Comparison of ENCODE assay signal across 1 cellular context in genomic region chr2:170344663-170345099, GRCh38.
A peak's percentile ranks its signal among the peaks of the same experiment; 100 is the strongest.
TF ChIP-seq lines count a peak whose summit lies in the region.

No MANE protein-coding gene starts in this region.

TF ChIP-seq in K562, 482 proteins besides CTCF, POLR2A, EP300 and RAD21 (continued from another document and continues in another):
- TF ChIP-seq, protein P1, sequence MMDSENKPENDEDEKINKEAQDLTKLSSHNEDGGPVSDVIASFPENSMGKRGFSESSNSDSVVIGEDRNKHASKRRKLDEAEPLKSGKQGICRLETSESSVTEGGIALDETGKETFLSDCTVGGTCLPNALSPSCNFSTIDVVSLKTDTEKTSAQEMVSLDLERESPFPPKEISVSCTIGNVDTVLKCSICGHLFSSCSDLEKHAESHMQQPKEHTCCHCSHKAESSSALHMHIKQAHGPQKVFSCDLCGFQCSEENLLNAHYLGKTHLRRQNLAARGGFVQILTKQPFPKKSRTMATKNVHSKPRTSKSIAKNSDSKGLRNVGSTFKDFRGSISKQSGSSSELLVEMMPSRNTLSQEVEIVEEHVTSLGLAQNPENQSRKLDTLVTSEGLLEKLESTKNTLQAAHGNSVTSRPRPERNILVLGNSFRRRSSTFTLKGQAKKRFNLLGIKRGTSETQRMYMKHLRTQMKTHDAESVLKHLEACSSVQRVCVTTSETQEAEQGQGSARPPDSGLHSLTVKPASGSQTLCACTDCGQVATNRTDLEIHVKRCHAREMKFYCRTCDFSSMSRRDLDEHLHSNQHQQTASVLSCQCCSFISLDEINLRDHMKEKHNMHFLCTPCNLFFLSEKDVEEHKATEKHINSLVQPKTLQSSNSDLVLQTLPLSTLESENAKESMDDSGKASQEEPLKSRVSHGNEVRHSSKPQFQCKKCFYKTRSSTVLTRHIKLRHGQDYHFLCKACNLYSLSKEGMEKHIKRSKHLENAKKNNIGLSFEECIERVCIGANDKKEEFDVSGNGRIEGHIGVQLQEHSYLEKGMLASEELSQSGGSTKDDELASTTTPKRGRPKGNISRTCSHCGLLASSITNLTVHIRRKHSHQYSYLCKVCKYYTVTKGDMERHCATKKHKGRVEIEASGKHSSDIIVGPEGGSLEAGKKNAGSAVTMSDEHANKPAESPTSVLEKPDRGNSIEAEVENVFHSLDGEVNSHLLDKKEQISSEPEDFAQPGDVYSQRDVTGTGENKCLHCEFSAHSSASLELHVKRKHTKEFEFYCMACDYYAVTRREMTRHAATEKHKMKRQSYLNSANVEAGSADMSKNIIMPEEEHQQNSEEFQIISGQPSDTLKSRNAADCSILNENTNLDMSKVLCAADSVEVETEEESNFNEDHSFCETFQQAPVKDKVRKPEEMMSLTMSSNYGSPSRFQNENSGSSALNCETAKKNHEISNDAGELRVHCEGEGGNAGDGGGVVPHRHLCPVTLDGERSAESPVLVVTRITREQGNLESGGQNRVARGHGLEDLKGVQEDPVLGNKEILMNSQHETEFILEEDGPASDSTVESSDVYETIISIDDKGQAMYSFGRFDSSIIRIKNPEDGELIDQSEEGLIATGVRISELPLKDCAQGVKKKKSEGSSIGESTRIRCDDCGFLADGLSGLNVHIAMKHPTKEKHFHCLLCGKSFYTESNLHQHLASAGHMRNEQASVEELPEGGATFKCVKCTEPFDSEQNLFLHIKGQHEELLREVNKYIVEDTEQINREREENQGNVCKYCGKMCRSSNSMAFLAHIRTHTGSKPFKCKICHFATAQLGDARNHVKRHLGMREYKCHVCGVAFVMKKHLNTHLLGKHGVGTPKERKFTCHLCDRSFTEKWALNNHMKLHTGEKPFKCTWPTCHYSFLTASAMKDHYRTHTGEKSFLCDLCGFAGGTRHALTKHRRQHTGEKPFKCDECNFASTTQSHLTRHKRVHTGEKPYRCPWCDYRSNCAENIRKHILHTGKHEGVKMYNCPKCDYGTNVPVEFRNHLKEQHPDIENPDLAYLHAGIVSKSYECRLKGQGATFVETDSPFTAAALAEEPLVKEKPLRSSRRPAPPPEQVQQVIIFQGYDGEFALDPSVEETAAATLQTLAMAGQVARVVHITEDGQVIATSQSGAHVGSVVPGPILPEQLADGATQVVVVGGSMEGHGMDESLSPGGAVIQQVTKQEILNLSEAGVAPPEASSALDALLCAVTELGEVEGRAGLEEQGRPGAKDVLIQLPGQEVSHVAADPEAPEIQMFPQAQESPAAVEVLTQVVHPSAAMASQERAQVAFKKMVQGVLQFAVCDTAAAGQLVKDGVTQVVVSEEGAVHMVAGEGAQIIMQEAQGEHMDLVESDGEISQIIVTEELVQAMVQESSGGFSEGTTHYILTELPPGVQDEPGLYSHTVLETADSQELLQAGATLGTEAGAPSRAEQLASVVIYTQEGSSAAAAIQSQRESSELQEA (IDR thresholded peaks at IDR 0.05; ENCODE audit: low read depth), result no peak
- no peak for TF ChIP-seq GABPB1 (CRISPR knock-in tag; IDR thresholded peaks at IDR 0.05)
- TF ChIP-seq ZNF507 (tag; conservative IDR thresholded peaks at IDR 0.05), result no peak
- no peak for TF ChIP-seq U2AF1 (optimal IDR thresholded peaks at IDR 0.05; ENCODE audit: low read depth, low read length)
- no peak for TF ChIP-seq ZBTB33 (CRISPR knock-in tag; IDR thresholded peaks at IDR 0.05)
- TF ChIP-seq SPI1 (IDR thresholded peaks at IDR 0.05; ENCODE audit: borderline replicate concordance, low read depth, low read length), result no peak
- no peak for TF ChIP-seq PRPF4 (IDR thresholded peaks at IDR 0.05; ENCODE audit: insufficient read depth, low read depth, low read length, poor library complexity, severe bottlenecking)
- TF ChIP-seq, protein P2, sequence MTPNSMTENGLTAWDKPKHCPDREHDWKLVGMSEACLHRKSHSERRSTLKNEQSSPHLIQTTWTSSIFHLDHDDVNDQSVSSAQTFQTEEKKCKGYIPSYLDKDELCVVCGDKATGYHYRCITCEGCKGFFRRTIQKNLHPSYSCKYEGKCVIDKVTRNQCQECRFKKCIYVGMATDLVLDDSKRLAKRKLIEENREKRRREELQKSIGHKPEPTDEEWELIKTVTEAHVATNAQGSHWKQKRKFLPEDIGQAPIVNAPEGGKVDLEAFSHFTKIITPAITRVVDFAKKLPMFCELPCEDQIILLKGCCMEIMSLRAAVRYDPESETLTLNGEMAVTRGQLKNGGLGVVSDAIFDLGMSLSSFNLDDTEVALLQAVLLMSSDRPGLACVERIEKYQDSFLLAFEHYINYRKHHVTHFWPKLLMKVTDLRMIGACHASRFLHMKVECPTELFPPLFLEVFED (CRISPR knock-in tag; conservative IDR thresholded peaks at IDR 0.05), result 0 out of 2 replicates have a peak, but pooled peaks have one; percentile 61
- peak; percentile 70; the same call in 1 of the 2 replicates for TF ChIP-seq ATF4 (CRISPR knock-in tag; IDR thresholded peaks at IDR 0.05)
- TF ChIP-seq HDAC8 (tag; IDR thresholded peaks at IDR 0.05), result peak; percentile 92
- no peak for TF ChIP-seq RBM34 (IDR thresholded peaks at IDR 0.05; ENCODE audit: borderline replicate concordance, insufficient read depth, low read length)
- TF ChIP-seq, protein P3, sequence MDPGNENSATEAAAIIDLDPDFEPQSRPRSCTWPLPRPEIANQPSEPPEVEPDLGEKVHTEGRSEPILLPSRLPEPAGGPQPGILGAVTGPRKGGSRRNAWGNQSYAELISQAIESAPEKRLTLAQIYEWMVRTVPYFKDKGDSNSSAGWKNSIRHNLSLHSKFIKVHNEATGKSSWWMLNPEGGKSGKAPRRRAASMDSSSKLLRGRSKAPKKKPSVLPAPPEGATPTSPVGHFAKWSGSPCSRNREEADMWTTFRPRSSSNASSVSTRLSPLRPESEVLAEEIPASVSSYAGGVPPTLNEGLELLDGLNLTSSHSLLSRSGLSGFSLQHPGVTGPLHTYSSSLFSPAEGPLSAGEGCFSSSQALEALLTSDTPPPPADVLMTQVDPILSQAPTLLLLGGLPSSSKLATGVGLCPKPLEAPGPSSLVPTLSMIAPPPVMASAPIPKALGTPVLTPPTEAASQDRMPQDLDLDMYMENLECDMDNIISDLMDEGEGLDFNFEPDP (CRISPR knock-in tag; IDR thresholded peaks at IDR 0.05), result no peak
- no peak for TF ChIP-seq ZNF133 (CRISPR knock-in tag; IDR thresholded peaks at IDR 0.05)
- TF ChIP-seq, protein P4, sequence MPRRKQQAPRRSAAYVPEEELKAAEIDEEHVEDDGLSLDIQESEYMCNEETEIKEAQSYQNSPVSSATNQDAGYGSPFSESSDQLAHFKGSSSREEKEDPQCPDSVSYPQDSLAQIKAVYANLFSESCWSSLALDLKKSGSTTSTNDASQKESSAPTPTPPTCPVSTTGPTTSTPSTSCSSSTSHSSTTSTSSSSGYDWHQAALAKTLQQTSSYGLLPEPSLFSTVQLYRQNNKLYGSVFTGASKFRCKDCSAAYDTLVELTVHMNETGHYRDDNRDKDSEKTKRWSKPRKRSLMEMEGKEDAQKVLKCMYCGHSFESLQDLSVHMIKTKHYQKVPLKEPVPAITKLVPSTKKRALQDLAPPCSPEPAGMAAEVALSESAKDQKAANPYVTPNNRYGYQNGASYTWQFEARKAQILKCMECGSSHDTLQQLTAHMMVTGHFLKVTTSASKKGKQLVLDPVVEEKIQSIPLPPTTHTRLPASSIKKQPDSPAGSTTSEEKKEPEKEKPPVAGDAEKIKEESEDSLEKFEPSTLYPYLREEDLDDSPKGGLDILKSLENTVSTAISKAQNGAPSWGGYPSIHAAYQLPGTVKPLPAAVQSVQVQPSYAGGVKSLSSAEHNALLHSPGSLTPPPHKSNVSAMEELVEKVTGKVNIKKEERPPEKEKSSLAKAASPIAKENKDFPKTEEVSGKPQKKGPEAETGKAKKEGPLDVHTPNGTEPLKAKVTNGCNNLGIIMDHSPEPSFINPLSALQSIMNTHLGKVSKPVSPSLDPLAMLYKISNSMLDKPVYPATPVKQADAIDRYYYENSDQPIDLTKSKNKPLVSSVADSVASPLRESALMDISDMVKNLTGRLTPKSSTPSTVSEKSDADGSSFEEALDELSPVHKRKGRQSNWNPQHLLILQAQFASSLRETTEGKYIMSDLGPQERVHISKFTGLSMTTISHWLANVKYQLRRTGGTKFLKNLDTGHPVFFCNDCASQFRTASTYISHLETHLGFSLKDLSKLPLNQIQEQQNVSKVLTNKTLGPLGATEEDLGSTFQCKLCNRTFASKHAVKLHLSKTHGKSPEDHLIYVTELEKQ (CRISPR knock-in tag; IDR thresholded peaks at IDR 0.05), result peak; percentile 75; the same call in 1 of the 2 replicates
- no peak for TF ChIP-seq THRAP3 (IDR thresholded peaks at IDR 0.05; ENCODE audit: borderline replicate concordance)
- no peak for TF ChIP-seq NFE2 (IDR thresholded peaks at IDR 0.05; ENCODE audit: low read depth)
- TF ChIP-seq CHCHD3 (CRISPR knock-in tag; IDR thresholded peaks at IDR 0.05), result no peak
- TF ChIP-seq NFXL1 (CRISPR knock-in tag; IDR thresholded peaks at IDR 0.05), result 0 out of 2 replicates have a peak, but pooled peaks have one; percentile 18
- TF ChIP-seq EHMT2 (IDR thresholded peaks at IDR 0.05), result no peak
- no peak for TF ChIP-seq PHF8 (IDR thresholded peaks at IDR 0.05; ENCODE audit: borderline replicate concordance, low read length)
- TF ChIP-seq SMAD3 (CRISPR knock-in tag; conservative IDR thresholded peaks at IDR 0.05), result peak; percentile 75
- TF ChIP-seq SMARCB1 (IDR thresholded peaks at IDR 0.05; ENCODE audit: insufficient read length, low read depth), result no peak
- TF ChIP-seq ZNF121 (CRISPR knock-in tag; conservative IDR thresholded peaks at IDR 0.05), result no peak
- TF ChIP-seq SRSF3 (IDR thresholded peaks at IDR 0.05; ENCODE audit: insufficient read depth, low read length), result no peak
- TF ChIP-seq RBBP5 (IDR thresholded peaks at IDR 0.05; ENCODE audit: borderline replicate concordance, insufficient read depth, low read length, poor library complexity, severe bottlenecking), result no peak
- TF ChIP-seq ATF7 (IDR thresholded peaks at IDR 0.05), result no peak
- no peak for TF ChIP-seq CEBPZ (IDR thresholded peaks at IDR 0.05; ENCODE audit: borderline replicate concordance, low read depth, low read length)
- no peak for TF ChIP-seq ZNF12 (CRISPR knock-in tag; IDR thresholded peaks at IDR 0.05)
- no peak; the same call in 1 of the 2 replicates for TF ChIP-seq ZNF239 (CRISPR knock-in tag; IDR thresholded peaks at IDR 0.05)
- no peak for TF ChIP-seq GTF2B (IDR thresholded peaks at IDR 0.05; ENCODE audit: extremely low read depth, insufficient read length)
- no peak for TF ChIP-seq SREBF1 (IDR thresholded peaks at IDR 0.05; ENCODE audit: borderline replicate concordance, low read depth, low read length)
- TF ChIP-seq ZBTB2 (IDR thresholded peaks at IDR 0.05), result no peak
- TF ChIP-seq KLF6 (CRISPR knock-in tag; IDR thresholded peaks at IDR 0.05; ENCODE audit: borderline replicate concordance), result peak; percentile 82; the same call in 1 of the 2 replicates
- TF ChIP-seq MCM2 (IDR thresholded peaks at IDR 0.05; ENCODE audit: low read depth), result no peak
- peak; percentile 85 for TF ChIP-seq ZNF197 (CRISPR knock-in tag; IDR thresholded peaks at IDR 0.05; ENCODE audit: low read depth)
